In genomic region chr6:47780510-47781356, GRCh38 we compare ENCODE assay signal across 8 cellular contexts. TPM values are rescaled to one million over a fixed set of nuclear protein-coding genes. Genes with fewer than 3 reads are reported as not detected.
DNase-seq lines count a peak whose midpoint lies in the region; ATAC-seq and TF ChIP-seq lines count a peak whose summit lies in the region.

No MANE protein-coding gene starts in this region.

- no peaks in the 10 kb centered on the region for H3K9me3 Mint-ChIP-seq in activated T-helper 17 cell treated with anti-CD3 and anti-CD28 coated beads, Interleukin-2, amount 50 U/mL, for 72 hours

- no peaks in the 10 kb centered on the region for H3K36me3 ChIP-seq in psoas muscle (ENCODE audit: insufficient read depth in 1 of 2, low read depth in 1 of 2)

- H3K4me3 Mint-ChIP-seq in activated T-helper 17 cell treated with anti-CD3 and anti-CD28 coated beads, Interleukin-2, amount 50 U/mL, for 72 hours = no peak overlapping the region

- no peaks in the 10 kb centered on the region for H3K4me1 Mint-ChIP-seq in activated T-helper 17 cell treated with anti-CD3 and anti-CD28 coated beads, Interleukin-2, amount 50 U/mL, for 72 hours

- no peaks in the 10 kb centered on the region for H3K36me3 Mint-ChIP-seq in activated T-helper 17 cell treated with anti-CD3 and anti-CD28 coated beads, Interleukin-2, amount 50 U/mL, for 72 hours (ENCODE audit: low read depth)

- H3K27ac Mint-ChIP-seq in activated T-helper 17 cell treated with anti-CD3 and anti-CD28 coated beads, Interleukin-2, amount 50 U/mL, for 72 hours = no peak overlapping the region

- no peaks in the 10 kb centered on the region for H3K9me3 ChIP-seq in psoas muscle

- no peaks in the 10 kb centered on the region for H3K27me3 Mint-ChIP-seq in activated T-helper 17 cell treated with anti-CD3 and anti-CD28 coated beads, Interleukin-2, amount 50 U/mL, for 72 hours

- DNase-seq in G401 (ENCODE audit: low spot score) (peak; percentile 76), HS-5 (ENCODE audit: low read depth) (peak; percentile 74), NOMO-1 treated with dmso at 0.1 percent for 144 hours (lab: John Stamatoyannopoulos, UW; ENCODE audit: unreplicated experiment) (peak; percentile 4), glomerular visceral epithelial cell (ENCODE audit: extremely low spot score) (peak; percentile 66), psoas muscle (no peak), ureter (ENCODE audit: low spot score) (no peak)

- WGBS in psoas muscle, 3 donors = 0 to 2% (median 2%) methylated on average over 6 of the region's 6 CpGs

- in situ Hi-C loops in G401 (cut with HindIII; ENCODE audit: low sequenced_read_pairs) = no loop called here

- intact Hi-C loops in psoas muscle (cut with DNase I) = loop anchor here (1.0 to 10.0 kb wide), 4 partner anchors 149 to 984 kb away; no protein-coding TSS in a partner anchor

- no peaks in the 10 kb centered on the region for H3K27me3 ChIP-seq in psoas muscle (ENCODE audit: insufficient read depth in 3 of 3, low read length in 2 of 3)

- H3K4me3 ChIP-seq in psoas muscle = peak overlapping the region; percentile 4

- H3K27ac ChIP-seq in psoas muscle = no peak overlapping the region

- peak; percentile 66 for TF ChIP-seq CTCF in psoas muscle (IDR thresholded peaks at IDR 0.05)

- peak; percentile 86 for ATAC-seq in GM21528 (IDR thresholded peaks at IDR 0.05; ENCODE audit: low FRiP score, unreplicated experiment)
- ATAC-seq in activated T-helper 17 cell treated with anti-CD3 and anti-CD28 coated beads, Interleukin-2, amount 50 U/mL, for 72 hours (replicated peaks) = peak; percentile 72
- ATAC-seq in psoas muscle = peak; percentile 68 to 92 (median 86)

- no peaks in the 10 kb centered on the region for H3K4me1 ChIP-seq in psoas muscle

RNA-seq across cellular contexts. Expression of gene OPN5, which starts 1.1 kb away (rescaled TPM):
- not detected in 2 replicates for total RNA-seq in G401 (2014; rRNA removed; shearing (Covaris generic))
- not detected for total RNA-seq in activated T-helper 17 cell treated with anti-CD3 and anti-CD28 coated beads, Interleukin-2, amount 50 U/mL, for 72 hours
- under 1 TPM in 2 of 4 donors, not detected in 2; 0.18 to 0.71 TPM for total RNA-seq in psoas muscle
- under 1 TPM in 2 of 3 donors, not detected in 1; 0.07 to 0.09 TPM for polyA plus RNA-seq in psoas muscle
- total RNA-seq in ureter = not detected

Comparison
In these comparisons a context has a peak if more than half of its experiments do, and no peak if none do; other contexts are left out.
1. DNase-seq: peak in G401 (single experiment), HS-5 (single experiment), NOMO-1 treated with dmso at 0.1 percent for 144 hours (single experiment) and glomerular visceral epithelial cell (single experiment); none in psoas muscle (0 of 2) and ureter (single experiment).
2. Peak in every context shown above with its lines, with median percentiles within 50 percentile points of each other: ATAC-seq.